ENCODE assay signal across 22 cellular contexts in genomic region chrX:32614707-32615106, GRCh38.
"Had no signal": no experiment of that assay in that cellular context is flagged by ENCODE, and none has a peak within 500 bp of the region (broad histone marks: within the 10 kb centered on the region; RNA-seq: fewer than 3 reads in every experiment).

No MANE protein-coding gene starts in this region.

- H3K4me3 ChIP-seq: colonic mucosa, esophagus squamous epithelium, gastroesophageal sphincter, heart left ventricle, hepatocyte, left lung, lower lobe of right lung, mucosa of descending colon had no signal

- H3K9me3 ChIP-seq: colonic mucosa, esophagus squamous epithelium, gastroesophageal sphincter, lower lobe of right lung, mucosa of descending colon had no signal

- DNase-seq: colonic mucosa; cortex of kidney; effector CD8-positive, alpha-beta T cell; effector memory CD8-positive, alpha-beta T cell; endodermal cell; erythroblast; esophagus squamous epithelium; foreskin fibroblast; heart left ventricle; hypothalamus; immature natural killer cell; left cardiac atrium; left lung; left ventricle myocardium superior; lower lobe of right lung; mesenchymal stem cell; mucosa of descending colon; naive B cell had no signal

- H3K27ac ChIP-seq: colonic mucosa, epithelial cell of prostate, esophagus squamous epithelium, gastroesophageal sphincter, heart left ventricle, hepatocyte, left lung, lower lobe of right lung had no signal

- H2AFZ ChIP-seq: hepatocyte had no signal

- H3K79me2 ChIP-seq: hepatocyte had no signal

- H3K36me3 ChIP-seq: colonic mucosa, esophagus squamous epithelium, gastroesophageal sphincter, heart left ventricle, left lung, lower lobe of right lung had no signal

- H3K4me2 ChIP-seq: hepatocyte had no signal

- H3K27me3 ChIP-seq: colonic mucosa, esophagus squamous epithelium, gastroesophageal sphincter, heart left ventricle, hepatocyte, left lung had no signal

- H3K4me1 ChIP-seq: colonic mucosa, esophagus squamous epithelium, gastroesophageal sphincter, heart left ventricle, left lung, lower lobe of right lung had no signal

- ATAC-seq: effector memory CD8-positive, alpha-beta T cell; esophagus mucosa; gastroesophageal sphincter; heart left ventricle; left cardiac atrium; left lung; left ventricle myocardium superior; lower lobe of right lung; mucosa of descending colon had no signal
